Comparison of ENCODE assay signal across 14 cellular contexts in genomic region chr10:129887986-129888783, GRCh38.
DNase-seq lines count a peak whose midpoint lies in the region; TF ChIP-seq lines count a peak whose summit lies in the region.
"Had no signal": no experiment of that assay in that cellular context is flagged by ENCODE, and none has a peak within 500 bp of the region (broad histone marks: within the 10 kb centered on the region; RNA-seq: fewer than 3 reads in every experiment).

No MANE protein-coding gene starts in this region.

- H3K9me3 ChIP-seq in neural progenitor cell (ENCODE audit: low read depth) (no peaks in the 10 kb centered on the region), spleen (no peaks in the 10 kb centered on the region)
- H3K9me3 ChIP-seq: Caco-2 had no signal

- no peak for TF ChIP-seq POLR2A in spleen (IDR thresholded peaks at IDR 0.05)

- H3K36me3 Mint-ChIP-seq in glutamatergic neuron (ENCODE audit: unreplicated experiment) (peaks cover 6% of the 10 kb centered on the region), neural progenitor cell (no peaks in the 10 kb centered on the region)
- H3K36me3 Mint-ChIP-seq: CD4-positive, alpha-beta memory T cell had no signal

- H3K27me3 Mint-ChIP-seq in glutamatergic neuron (ENCODE audit: unreplicated experiment) (peaks cover 57% of the 10 kb centered on the region), neural progenitor cell (ENCODE audit: insufficient read depth, low read depth) (peaks cover 7% of the 10 kb centered on the region)

- H3K27ac ChIP-seq in neural progenitor cell (no peak overlapping the region), spleen (no peak overlapping the region)

- in situ Hi-C loops in SK-MEL-5 (cut with HindIII; ENCODE audit: low pct_unique_long_range_greater_than_20kb, low sequenced_read_pairs) = no loop called here

- H3K4me1 Mint-ChIP-seq in glutamatergic neuron (ENCODE audit: low read depth, unreplicated experiment) (peaks cover 90% of the 10 kb centered on the region), neural progenitor cell (peaks cover 37% of the 10 kb centered on the region)
- H3K4me1 Mint-ChIP-seq: CD4-positive, alpha-beta memory T cell had no signal

- H3K36me3 ChIP-seq in neural progenitor cell (no peaks in the 10 kb centered on the region), spleen (no peaks in the 10 kb centered on the region)

- H3F3A ChIP-seq in neural progenitor cell (ENCODE audit: low read depth) = no peaks in the 10 kb centered on the region

- no peak overlapping the region for H3K4me3 ChIP-seq in neural progenitor cell
- no peak overlapping the region for H3K4me3 ChIP-seq in spleen
- H3K4me3 ChIP-seq: GM12878, GM23338 had no signal

- H3K27ac Mint-ChIP-seq in glutamatergic neuron (ENCODE audit: unreplicated experiment) = peak overlapping the region; percentile 97
- H3K27ac Mint-ChIP-seq in neural progenitor cell = peak overlapping the region; percentile 29
- H3K27ac Mint-ChIP-seq: CD4-positive, alpha-beta memory T cell; GM23338; H9 had no signal

- intact Hi-C loops in spleen (cut with DNase I; ENCODE audit: low total_unique reads) = no loop called here

- no peak for TF ChIP-seq CTCF in glutamatergic neuron (IDR thresholded peaks at IDR 0.05; ENCODE audit: partially characterized antibody, unreplicated experiment)
- TF ChIP-seq CTCF in neural progenitor cell (IDR thresholded peaks at IDR 0.05) = no peak
- no peak for TF ChIP-seq CTCF in spleen (IDR thresholded peaks at IDR 0.05 in 8 of 11, conservative IDR thresholded peaks at IDR 0.05 in 3 of 11)

- no peaks in the 10 kb centered on the region for H4K20me1 ChIP-seq in neural progenitor cell (ENCODE audit: low read depth)

- DNase-seq in SK-MEL-5 (ENCODE audit: low read depth, low spot score) (peak; percentile 97), glutamatergic neuron (no peak), neural progenitor cell (ENCODE audit: low spot score) (no peak), spleen (no peak), retina (no peak), DMS153 treated with DMSO at 0.1 percent for 48 hours (lab: John Stamatoyannopoulos, UW; ENCODE audit: unreplicated experiment) (no peak)
- DNase-seq: C1 segment of cervical spinal cord, DMS153, DMS79 had no signal

- peak overlapping the region; percentile 81 for H3K4me3 Mint-ChIP-seq in glutamatergic neuron (ENCODE audit: unreplicated experiment)
- no peak overlapping the region for H3K4me3 Mint-ChIP-seq in neural progenitor cell
- H3K4me3 Mint-ChIP-seq: CD4-positive, alpha-beta memory T cell; GM23338; H9 had no signal

- no peaks in the 10 kb centered on the region for H3K79me2 ChIP-seq in neural progenitor cell (ENCODE audit: low read depth)

- H3K9ac ChIP-seq in neural progenitor cell = no peak overlapping the region

- H3K4me1 ChIP-seq in neural progenitor cell = peaks cover 20% of the 10 kb centered on the region
- no peaks in the 10 kb centered on the region for H3K4me1 ChIP-seq in spleen
- H3K4me1 ChIP-seq: Caco-2 had no signal

- no peaks in the 10 kb centered on the region for H3K27me3 ChIP-seq in neural progenitor cell
- H3K27me3 ChIP-seq in spleen (replicated peaks in 1 of 7) = peaks cover 0 to 7% (median 0%) of the 10 kb centered on the region in 7 donors

- no peak overlapping the region for H3K4me2 ChIP-seq in neural progenitor cell
- H3K4me2 ChIP-seq: GM23338 had no signal

- H3K9me3 Mint-ChIP-seq in glutamatergic neuron (ENCODE audit: unreplicated experiment) (peaks cover 70% of the 10 kb centered on the region), neural progenitor cell (no peaks in the 10 kb centered on the region)
- H3K9me3 Mint-ChIP-seq: CD4-positive, alpha-beta memory T cell; GM23338; H9 had no signal

- H2AFZ ChIP-seq in neural progenitor cell (replicated peaks) = no peak overlapping the region

- WGBS in spleen, 5 donors = 94 to 96% (median 94%) methylated on average over 35 of the region's 35 CpGs
